Comparison of ENCODE assay signal across 9 cellular contexts in the genomic region with DNA sequence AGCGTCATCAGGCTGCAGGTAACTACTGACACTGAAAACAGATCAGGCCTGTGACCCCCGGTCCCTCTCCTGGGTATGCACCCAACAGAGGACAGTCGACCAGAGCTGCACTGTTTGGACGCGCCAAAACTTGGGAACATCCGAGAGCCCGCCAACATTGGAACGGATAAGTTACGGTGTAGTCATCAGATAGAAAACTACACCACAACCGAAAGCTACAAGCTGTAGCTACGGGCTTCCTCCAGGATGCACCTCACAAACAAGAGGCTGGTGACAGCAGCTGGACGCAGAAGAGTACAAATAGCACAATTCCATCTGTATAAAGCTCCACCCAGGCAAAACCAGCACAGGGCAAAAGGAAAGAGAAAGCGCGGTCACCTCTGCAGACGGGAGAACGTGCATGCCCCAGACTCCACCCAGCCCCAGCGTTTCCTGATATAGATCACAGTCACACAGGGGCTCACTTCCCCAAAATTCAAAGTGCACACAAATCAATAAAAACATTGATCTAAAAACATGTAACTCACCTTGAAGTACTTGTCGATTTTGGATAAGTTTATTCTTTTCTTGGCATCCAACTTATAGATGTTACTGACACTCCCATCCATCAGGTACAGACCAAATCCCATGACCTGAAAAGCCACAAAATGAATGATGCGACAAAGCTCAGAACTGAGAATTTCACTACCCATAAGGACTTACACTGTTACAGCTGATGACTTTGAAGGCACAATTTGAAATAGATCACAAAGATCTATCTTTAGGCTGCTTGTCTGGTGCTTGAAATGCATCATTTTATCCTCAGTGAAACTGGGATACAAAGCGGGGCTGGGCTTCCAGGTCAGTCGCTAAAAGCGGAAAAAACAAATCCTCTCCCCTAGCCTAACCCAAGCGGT. TPM values are rescaled to one million over a fixed set of nuclear protein-coding genes. Genes with fewer than 3 reads are reported as not detected.
DNase-seq lines count a peak whose midpoint lies in the region; ATAC-seq and TF ChIP-seq lines count a peak whose summit lies in the region.
"Had no signal": no experiment of that assay in that cellular context is flagged by ENCODE, and none has a peak within 500 bp of the region (broad histone marks: within the 10 kb centered on the region; RNA-seq: fewer than 3 reads in every experiment).

No MANE protein-coding gene starts in this region.

- H3K56ac ChIP-seq in mesendoderm (ENCODE audit: low read length), result no peak overlapping the region

- no peak for TF ChIP-seq CTCF in Peyer's patch (IDR thresholded peaks at IDR 0.05)
- no peak for TF ChIP-seq CTCF in spleen (IDR thresholded peaks at IDR 0.05 in 8 of 11, conservative IDR thresholded peaks at IDR 0.05 in 3 of 11)
- no peak for TF ChIP-seq CTCF in foreskin fibroblast (IDR thresholded peaks at IDR 0.05; ENCODE audit: low read depth, low read length)

- H4K8ac ChIP-seq in mesendoderm (ENCODE audit: low read depth, low read length), result no peak overlapping the region

- H3K79me1 ChIP-seq in mesendoderm (ENCODE audit: low read length), result no peaks in the 10 kb centered on the region

- H4K5ac ChIP-seq in mesendoderm (ENCODE audit: low read length), result no peak overlapping the region

- H3K4me3 ChIP-seq in Peyer's patch, result no peak overlapping the region
- H3K4me3 ChIP-seq in spleen, result no peak overlapping the region
- H3K4me3 ChIP-seq in foreskin fibroblast (ENCODE audit: low read depth in 1 of 2, low read length in 2 of 2), result no peak overlapping the region
- H3K4me3 ChIP-seq in mesendoderm (ENCODE audit: low read length), result no peak overlapping the region

- H3K23ac ChIP-seq in mesendoderm (ENCODE audit: low read length), result no peak overlapping the region

- H3K4me2 ChIP-seq in mesendoderm (ENCODE audit: low read length), result no peak overlapping the region

- H3K36me3 ChIP-seq in Peyer's patch (peaks cover 0 to 82% (median 0%) of the 10 kb centered on the region in 3 donors), spleen (peaks cover 0 to 81% (median 25%) of the 10 kb centered on the region in 6 donors), mesendoderm (ENCODE audit: control insufficient read depth, insufficient read depth, low read length) (peaks cover 5% of the 10 kb centered on the region)

- no peak overlapping the region for H2BK5ac ChIP-seq in mesendoderm (ENCODE audit: low read length)

- H2BK120ac ChIP-seq in mesendoderm (ENCODE audit: low read depth, low read length), result no peak overlapping the region

- intact Hi-C loops in spleen (cut with DNase I; ENCODE audit: low total_unique reads), result no loop called here

- no peaks in the 10 kb centered on the region for H3K27me3 ChIP-seq in Peyer's patch
- H3K27me3 ChIP-seq in spleen (replicated peaks in 1 of 7), result no peaks in the 10 kb centered on the region
- no peaks in the 10 kb centered on the region for H3K27me3 ChIP-seq in mesendoderm (ENCODE audit: insufficient read depth, low read length, poor library complexity)

- H3K9me3 ChIP-seq in Peyer's patch (no peaks in the 10 kb centered on the region), spleen (no peaks in the 10 kb centered on the region)

- no peak for TF ChIP-seq POLR2A in Peyer's patch (IDR thresholded peaks at IDR 0.05)
- TF ChIP-seq POLR2A in spleen (IDR thresholded peaks at IDR 0.05), result no peak

- H3K9ac ChIP-seq in mesendoderm (ENCODE audit: low read length), result no peak overlapping the region

- WGBS in spleen, 5 donors, result 80 to 85% (median 81%) methylated on average over 23 of the region's 23 CpGs
- no CpG with 5 or more reads among the region's 23 CpGs for WGBS in mesendoderm (ENCODE audit: extremely low coverage, insufficient coverage, low lambda C conversion rate)

- no peak overlapping the region for H3K18ac ChIP-seq in mesendoderm (ENCODE audit: low read length)

- ATAC-seq in GM18517 (IDR thresholded peaks at IDR 0.05; ENCODE audit: unreplicated experiment), result peak; percentile 77
- peak; percentile 94 for ATAC-seq in GM21381 (IDR thresholded peaks at IDR 0.05; ENCODE audit: unreplicated experiment)
- ATAC-seq in HG03103 (IDR thresholded peaks at IDR 0.05; ENCODE audit: low read depth, unreplicated experiment), result peak; percentile 90

- no peaks in the 10 kb centered on the region for H3K79me2 ChIP-seq in mesendoderm (ENCODE audit: control insufficient read depth, insufficient read depth, low read length)

- peak overlapping the region in 2 of 4 donors; percentile 8 to 40 for H3K27ac ChIP-seq in Peyer's patch
- peak overlapping the region in 4 of 8 donors; percentile 3 to 14 (median 10) for H3K27ac ChIP-seq in spleen
- H3K27ac ChIP-seq in mesendoderm (ENCODE audit: low read depth, low read length), result no peak overlapping the region

- H3K4me1 ChIP-seq in Peyer's patch (no peaks in the 10 kb centered on the region), spleen (peaks cover 0 to 15% (median 0%) of the 10 kb centered on the region in 6 donors), mesendoderm (ENCODE audit: control insufficient read depth, low read depth, low read length) (no peaks in the 10 kb centered on the region)

- no peak overlapping the region for H2BK15ac ChIP-seq in mesendoderm (replicated peaks; ENCODE audit: low read depth)

- H2AK5ac ChIP-seq in mesendoderm (ENCODE audit: low read length), result no peak overlapping the region

- peak in 2 of 3 donors; percentile 64 to 71 for DNase-seq in Peyer's patch
- DNase-seq in spleen, result no peak
- DNase-seq in foreskin fibroblast, result no peak
- DNase-seq in NCI-H82 (lab: John Stamatoyannopoulos, UW), result no peak
- DNase-seq in mesendoderm, result no peak
- DNase-seq: nucleus accumbens had no signal

- no peak overlapping the region for H3K4ac ChIP-seq in mesendoderm (ENCODE audit: low read depth, low read length)

RNA-seq across cellular contexts. Expression of gene CYFIP1, which starts 43.3 kb away (rescaled TPM):
- total RNA-seq in Peyer's patch (100 to 1,000 TPM in 3 of 4 donors, 10 to 100 TPM in 1; 61.9 to 139 (median 117) TPM), spleen (100 to 1,000 TPM in 3 of 7 donors, 10 to 100 TPM in 4; 75.2 to 139 (median 90.6) TPM)
- 10 to 100 TPM; 11.5 to 30.3 (median 14.2) TPM for polyA plus RNA-seq in spleen
- 41.4 TPM for polyA plus RNA-seq in mesendoderm (2013, experiment 1 of 2)
- polyA plus RNA-seq in mesendoderm (2013, experiment 2 of 2), result 43.9 TPM

Comparison
In these comparisons a context has a peak if more than half of its experiments do, and no peak if none do; other contexts are left out.
1. DNase-seq: peak in Peyer's patch (2 of 3); none in spleen (single experiment), foreskin fibroblast (0 of 2), NCI-H82 (single experiment) and mesendoderm (single experiment).
2. Peak in every context shown above with its lines, with median percentiles within 50 percentile points of each other: ATAC-seq.